ENCODE assay signal across 14 cellular contexts in the genomic region with DNA sequence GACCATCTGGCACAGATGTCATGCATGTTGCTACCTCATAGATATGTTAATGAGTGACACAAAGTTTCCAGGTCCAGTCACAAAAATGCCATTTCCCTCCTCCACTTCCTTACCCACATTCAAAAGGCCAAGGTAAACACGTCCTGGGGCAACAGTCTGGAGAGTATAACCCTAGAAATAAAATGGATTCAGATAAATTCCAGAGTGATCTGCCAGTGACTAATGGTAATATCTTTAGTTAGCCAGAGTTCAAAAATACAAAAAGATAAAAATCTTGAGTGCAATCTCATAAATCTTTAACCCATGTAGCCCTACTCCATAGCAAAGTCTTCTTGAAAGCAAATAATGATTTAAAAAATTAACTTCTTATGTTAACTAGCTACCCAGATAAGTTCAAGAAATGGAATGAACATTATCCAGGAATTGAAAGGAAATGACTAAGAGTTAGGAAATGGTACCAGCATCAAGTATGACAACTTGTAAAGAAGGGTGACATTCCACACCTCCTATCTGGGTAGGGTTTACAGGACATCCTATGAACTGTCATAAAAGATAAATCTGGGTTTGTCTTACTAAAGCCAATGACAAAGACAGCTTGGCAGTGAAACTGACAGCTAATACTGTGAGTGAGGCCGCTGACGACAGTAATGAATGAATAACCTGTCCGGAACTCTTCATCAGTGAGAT. TPM values are rescaled to one million over a fixed set of nuclear protein-coding genes. Genes with fewer than 3 reads are reported as not detected.
DNase-seq lines count a peak whose midpoint lies in the region; ATAC-seq, FAIRE-seq and TF ChIP-seq lines count a peak whose summit lies in the region.
"Had no signal": no experiment of that assay in that cellular context is flagged by ENCODE, and none has a peak within 500 bp of the region (broad histone marks: within the 10 kb centered on the region; RNA-seq: fewer than 3 reads in every experiment).

No MANE protein-coding gene starts in this region.

- H4K20me1 ChIP-seq in MM.1S (ENCODE audit: insufficient read depth, low read length) = no peaks in the 10 kb centered on the region

- DNase-seq in right cardiac atrium (no peak), left ventricle myocardium inferior (no peak), MM.1S (peak; percentile 87), epithelial cell of proximal tubule (ENCODE audit: low read depth) (peak; percentile 52), HTR-8/SVneo (ENCODE audit: insufficient read length, low spot score) (no peak), pons (ENCODE audit: low spot score) (no peak), globus pallidus (ENCODE audit: low spot score) (no peak)
- DNase-seq: activated CD4-positive, alpha-beta T cell treated with anti-CD3 and anti-CD28 coated beads for 48 hours; activated naive CD4-positive, alpha-beta T cell treated with anti-CD3 and anti-CD28 coated beads for 36 hours; effector CD8-positive, alpha-beta T cell; KG1; NCI-H2227 treated with DMSO at 0.1 percent for 48 hours; stimulated activated naive CD8-positive, alpha-beta T cell treated with anti-CD3 and anti-CD28 coated beads, Interleukin-15, Interleukin-2, amounts not matched to agents 100 U/mL and 50 U/mL, for 24 hours had no signal

- H3K9ac ChIP-seq in MM.1S (ENCODE audit: low read length) = peak overlapping the region; percentile 22; the same call in 1 of the 2 replicates

- ATAC-seq in right cardiac atrium (peak; percentile 45 to 82), HG02759 (IDR thresholded peaks at IDR 0.05; ENCODE audit: unreplicated experiment) (no peak)
- ATAC-seq: stimulated activated naive CD8-positive, alpha-beta T cell treated with anti-CD3 and anti-CD28 coated beads, Interleukin-15, Interleukin-2, amounts not matched to agents 100 U/mL and 50 U/mL, for 24 hours had no signal

- WGBS in right cardiac atrium = 53% methylated on average over 4 of the region's 4 CpGs

- FAIRE-seq in HTR-8/SVneo (lab: Jason Lieb, UNC) = no peak

- H3K27ac ChIP-seq in right cardiac atrium (ENCODE audit: low read length) (no peak overlapping the region), left ventricle myocardium inferior (replicated peaks) (no peak overlapping the region), MM.1S (ENCODE audit: low read length) (peak overlapping the region; percentile 38; the same call in 1 of the 2 replicates)

- H3K79me2 ChIP-seq in MM.1S (ENCODE audit: low read length) = no peaks in the 10 kb centered on the region

- H3K9me2 ChIP-seq in MM.1S (replicated peaks; ENCODE audit: insufficient read depth, low read length) = no peaks in the 10 kb centered on the region

- no peaks in the 10 kb centered on the region for H3K27me3 ChIP-seq in right cardiac atrium (ENCODE audit: control insufficient read depth, insufficient read depth)
- H3K27me3 ChIP-seq in left ventricle myocardium inferior (ENCODE audit: low read depth) = no peaks in the 10 kb centered on the region
- H3K27me3 ChIP-seq in MM.1S (replicated peaks; ENCODE audit: insufficient read depth, low read length) = no peaks in the 10 kb centered on the region

- no peaks in the 10 kb centered on the region for H3F3A ChIP-seq in MM.1S (ENCODE audit: insufficient read depth, low read length)

- no peaks in the 10 kb centered on the region for H3K4me1 ChIP-seq in right cardiac atrium (ENCODE audit: control insufficient read depth, insufficient read depth, low read length)
- no peaks in the 10 kb centered on the region for H3K4me1 ChIP-seq in left ventricle myocardium inferior
- H3K4me1 ChIP-seq in MM.1S (ENCODE audit: low read length) = peaks cover 9% of the 10 kb centered on the region

- peak overlapping the region; percentile 42 for H3K4me2 ChIP-seq in MM.1S (ENCODE audit: low read depth, low read length)

- intact Hi-C loops in right cardiac atrium (cut with DNase I) = no loop called here
- intact Hi-C loops in left ventricle myocardium inferior (cut with micrococcal nuclease) = no loop called here

- no peak for TF ChIP-seq CTCF in left ventricle myocardium inferior (IDR thresholded peaks at IDR 0.05; ENCODE audit: borderline replicate concordance)
- no peak for TF ChIP-seq CTCF in MM.1S (IDR thresholded peaks at IDR 0.05; ENCODE audit: low read length)
- no peak for TF ChIP-seq CTCF in epithelial cell of proximal tubule (conservative IDR thresholded peaks at IDR 0.05; ENCODE audit: low read depth, low read length)

- H2AFZ ChIP-seq in MM.1S (ENCODE audit: low read length) = peak overlapping the region; percentile 37

- H3K4me3 ChIP-seq in right cardiac atrium (ENCODE audit: low read length) = no peak overlapping the region
- H3K4me3 ChIP-seq in left ventricle myocardium inferior = no peak overlapping the region
- H3K4me3 ChIP-seq in MM.1S (ENCODE audit: low read length) = peak overlapping the region; percentile 31
- peak overlapping the region; percentile 26 for H3K4me3 ChIP-seq in epithelial cell of proximal tubule (ENCODE audit: low read depth, low read length)

- H3K36me3 ChIP-seq in left ventricle myocardium inferior (no peaks in the 10 kb centered on the region), MM.1S (replicated peaks; ENCODE audit: insufficient read depth, low read length) (no peaks in the 10 kb centered on the region)

- H3K9me3 ChIP-seq in right cardiac atrium (ENCODE audit: control insufficient read depth, low read length) (no peaks in the 10 kb centered on the region), left ventricle myocardium inferior (replicated peaks) (no peaks in the 10 kb centered on the region), MM.1S (replicated peaks; ENCODE audit: insufficient read depth, low read length) (no peaks in the 10 kb centered on the region)

RNA-seq across cellular contexts. Expression of a gene that starts 18.1 kb away (rescaled TPM):
- total RNA-seq in right cardiac atrium (100 to 1,000 TPM in 1 of 4 donors, 10 to 100 TPM in 3; 24.0 to 106 (median 38.0) TPM), left ventricle myocardium inferior (15.8 TPM), epithelial cell of proximal tubule (6.3 and 7.5 TPM in 2 replicates)
- polyA plus RNA-seq in right cardiac atrium = 56.4 TPM

Comparison
In these comparisons a context has a peak if more than half of its experiments do, and no peak if none do; other contexts are left out.
1. DNase-seq: peak in MM.1S (single experiment) and epithelial cell of proximal tubule (single experiment); none in right cardiac atrium (0 of 3), left ventricle myocardium inferior (single experiment), HTR-8/SVneo (single experiment), pons (single experiment) and globus pallidus (single experiment).
2. H3K4me3 ChIP-seq: peak in MM.1S (single experiment) and epithelial cell of proximal tubule (single experiment); none in right cardiac atrium (single experiment) and left ventricle myocardium inferior (single experiment).